ENCODE assay signal across 9 cellular contexts in the genomic region with DNA sequence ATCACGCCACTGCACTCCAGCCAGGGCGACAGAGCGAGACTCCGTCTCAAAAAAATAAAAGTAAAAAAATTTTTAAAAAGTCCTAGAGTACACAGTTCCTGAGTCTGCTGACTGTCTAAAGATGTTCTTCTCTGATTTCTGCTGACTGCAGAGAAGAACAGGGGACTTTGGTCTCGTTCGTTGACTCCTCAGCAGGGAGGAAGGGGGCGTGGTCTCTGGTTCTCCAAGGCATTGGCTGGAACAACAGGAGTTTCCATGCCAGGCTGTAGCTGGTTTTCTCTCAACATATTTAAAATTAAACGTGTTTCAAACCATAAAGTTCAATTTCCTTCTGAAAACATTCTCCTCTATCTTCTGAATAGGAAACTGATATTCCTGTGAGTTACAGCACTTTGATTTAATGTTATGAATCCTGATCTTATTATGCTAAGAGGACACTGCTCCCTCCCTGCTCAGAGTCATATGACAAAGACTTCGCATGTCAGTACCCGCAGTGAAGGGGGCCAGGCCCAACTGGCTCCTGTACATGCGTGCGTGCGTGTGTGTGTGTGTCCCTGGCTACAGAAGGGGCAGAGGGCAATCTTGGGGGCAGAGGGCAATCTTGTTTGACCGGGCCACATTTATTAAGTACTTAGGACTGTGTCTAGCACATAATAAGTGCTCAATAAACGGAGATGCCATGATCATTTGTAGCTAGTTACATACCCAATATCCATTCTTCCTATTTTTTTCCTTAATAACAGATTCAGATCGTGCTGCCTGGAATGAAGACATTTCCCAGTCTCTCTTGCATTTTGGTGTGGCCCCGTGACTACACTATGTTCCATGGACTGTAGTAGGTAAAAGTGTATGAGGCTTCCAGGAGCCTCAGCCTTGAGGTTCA. TPM values are rescaled to one million over a fixed set of nuclear protein-coding genes. Genes with fewer than 3 reads are reported as not detected.
DNase-seq lines count a peak whose midpoint lies in the region; ATAC-seq and TF ChIP-seq lines count a peak whose summit lies in the region.
"Had no signal": no experiment of that assay in that cellular context is flagged by ENCODE, and none has a peak within 500 bp of the region (broad histone marks: within the 10 kb centered on the region; RNA-seq: fewer than 3 reads in every experiment).

No MANE protein-coding gene starts in this region.

- no peaks in the 10 kb centered on the region for H3K27me3 ChIP-seq in duodenal mucosa (ENCODE audit: control insufficient read depth in 1 of 2, insufficient read depth in 2 of 2, low read length in 2 of 2)
- H3K27me3 ChIP-seq in naive thymus-derived CD4-positive, alpha-beta T cell (ENCODE audit: control insufficient read depth in 2 of 2, insufficient read depth in 2 of 2, low read length in 2 of 2): no peaks in the 10 kb centered on the region

- POLR2A ChIA-PET in HEK293 (lab: Yijun Ruan, JAX): no interaction called here
- POLR2A ChIA-PET in naive thymus-derived CD4-positive, alpha-beta T cell (lab: Charles Lee): interaction anchor here (0.6 to 0.8 kb wide), 2 partner anchors 56 to 452 kb away, joined by 3 read pairs; no protein-coding TSS in a partner anchor

- no peak overlapping the region for H3K27ac ChIP-seq in HEK293 (ENCODE audit: extremely low read depth, low read depth, low read length)
- peak overlapping the region; percentile 42 for H3K27ac ChIP-seq in duodenal mucosa (ENCODE audit: low read depth, low read length)
- no peak overlapping the region for H3K27ac ChIP-seq in naive thymus-derived CD4-positive, alpha-beta T cell (ENCODE audit: low read depth, low read length)

- peak overlapping the region in 5 of 9 donors; percentile 32 to 89 (median 43) for H3K27ac Mint-ChIP-seq in naive thymus-derived CD4-positive, alpha-beta T cell

- no peaks in the 10 kb centered on the region for H3K4me1 ChIP-seq in HEK293 (ENCODE audit: control insufficient read depth, insufficient read depth, low read length)
- H3K4me1 ChIP-seq in duodenal mucosa (ENCODE audit: control insufficient read depth in 1 of 2, insufficient read depth in 2 of 2, low read length in 2 of 2): peaks cover 29 to 37% of the 10 kb centered on the region in 2 donors
- peaks cover 2 to 20% of the 10 kb centered on the region in 2 donors for H3K4me1 ChIP-seq in naive thymus-derived CD4-positive, alpha-beta T cell (ENCODE audit: control insufficient read depth in 2 of 2, insufficient read depth in 2 of 2, low read length in 2 of 2)

- H3K4me3 Mint-ChIP-seq in naive thymus-derived CD4-positive, alpha-beta T cell: no peak overlapping the region
- H3K4me3 Mint-ChIP-seq: activated T-helper 1 cell treated with anti-CD3 and anti-CD28 coated beads, Interleukin-12 subunit alpha, Interleukin-12 subunit beta, Interleukin-2, Interleukin-4 antibody, amounts not matched to agents 30 ng/mL and 10 ng/mL and 1 ng/mL, durations not matched to agents 14 hours and 24 hours and 36 hours had no signal

- no peaks in the 10 kb centered on the region for H3K36me3 ChIP-seq in HEK293 (ENCODE audit: control insufficient read depth in 2 of 2, insufficient read depth in 1 of 2, low read length in 2 of 2)
- H3K36me3 ChIP-seq in duodenal mucosa (ENCODE audit: control insufficient read depth in 1 of 2, insufficient read depth in 2 of 2, low read length in 2 of 2): no peaks in the 10 kb centered on the region
- H3K36me3 ChIP-seq in naive thymus-derived CD4-positive, alpha-beta T cell (ENCODE audit: control insufficient read depth in 2 of 3, insufficient read depth in 3 of 3, low read length in 3 of 3): no peaks in the 10 kb centered on the region

- peaks cover 3 to 26% (median 20%) of the 10 kb centered on the region in 7 donors for H3K4me1 Mint-ChIP-seq in naive thymus-derived CD4-positive, alpha-beta T cell

- no peaks in the 10 kb centered on the region for H3K36me3 Mint-ChIP-seq in naive thymus-derived CD4-positive, alpha-beta T cell

- H3K9me3 ChIP-seq in HEK293 (ENCODE audit: control insufficient read depth, insufficient read depth, low read depth, low read length) (no peaks in the 10 kb centered on the region), duodenal mucosa (ENCODE audit: control insufficient read depth in 1 of 2, low read length in 2 of 2) (no peaks in the 10 kb centered on the region)
- H3K9me3 ChIP-seq in naive thymus-derived CD4-positive, alpha-beta T cell (ENCODE audit: control insufficient read depth in 2 of 3, low read length in 3 of 3): no peaks in the 10 kb centered on the region

- no peak for TF ChIP-seq CTCF in HEK293 (tag by site-specific recombination; IDR thresholded peaks at IDR 0.05)

- peak overlapping the region in 1 of 2 donors; percentile 2 for H3K9ac ChIP-seq in duodenal mucosa (ENCODE audit: low read depth in 1 of 2, low read length in 2 of 2)

- CTCF ChIA-PET in HEK293 (lab: Yijun Ruan, JAX): interaction anchor here (0.6 to 1.8 kb wide), 3 partner anchors 10 to 595 kb away, joined by 3 to 12 read pairs (median 4); no protein-coding TSS in a partner anchor
- CTCF ChIA-PET in naive thymus-derived CD4-positive, alpha-beta T cell (lab: Charles Lee): interaction anchor here (0.8 to 1.1 kb wide), 2 partner anchors 10 kb away, joined by 3 to 5 read pairs; no protein-coding TSS in a partner anchor

- intact Hi-C loops in naive thymus-derived CD4-positive, alpha-beta T cell (cut with micrococcal nuclease): no loop called here

- ATAC-seq in naive thymus-derived CD4-positive, alpha-beta T cell: no peak
- ATAC-seq in GM18498 (IDR thresholded peaks at IDR 0.05; ENCODE audit: unreplicated experiment): no peak

- H3K9me3 Mint-ChIP-seq in naive thymus-derived CD4-positive, alpha-beta T cell: no peaks in the 10 kb centered on the region
- H3K9me3 Mint-ChIP-seq: activated T-helper 1 cell treated with anti-CD3 and anti-CD28 coated beads, Interleukin-12 subunit alpha, Interleukin-12 subunit beta, Interleukin-2, Interleukin-4 antibody, amounts not matched to agents 30 ng/mL and 10 ng/mL and 1 ng/mL, durations not matched to agents 14 hours and 24 hours and 36 hours had no signal

- H3K4me3 ChIP-seq in HEK293 (ENCODE audit: low read depth, low read length) (no peak overlapping the region), duodenal mucosa (ENCODE audit: low read depth in 1 of 2, low read length in 2 of 2) (no peak overlapping the region)
- no peak overlapping the region for H3K4me3 ChIP-seq in naive thymus-derived CD4-positive, alpha-beta T cell (ENCODE audit: low read length)

- no peaks in the 10 kb centered on the region for H3K27me3 Mint-ChIP-seq in naive thymus-derived CD4-positive, alpha-beta T cell

- DNase-seq in Ammon's horn (ENCODE audit: low spot score) (peak; percentile 20), superior temporal gyrus (ENCODE audit: extremely low spot score) (no peak), SIG-M5 treated with dmso at 0.1 percent for 504 hours (lab: John Stamatoyannopoulos, UW; ENCODE audit: unreplicated experiment) (no peak)
- no peak for DNase-seq in naive thymus-derived CD4-positive, alpha-beta T cell

TF ChIP-seq in HEK293, 187 proteins besides CTCF, POLR2A, EP300 and RAD21:
- no peak for TF ChIP-seq HOXC10 (CRISPR knock-in tag; IDR thresholded peaks at IDR 0.05)
- peak; percentile 82 for TF ChIP-seq KLF10 (tag by site-specific recombination; IDR thresholded peaks at IDR 0.05)
- TF ChIP-seq ZNF768 (tag by site-specific recombination; IDR thresholded peaks at IDR 0.05): no peak
- peak; percentile 63 for TF ChIP-seq ZNF664 (tag by site-specific recombination; IDR thresholded peaks at IDR 0.05)
- 0 out of 2 replicates have a peak, but pooled peaks have one; percentile 38 for TF ChIP-seq KLF9 (tag by site-specific recombination; IDR thresholded peaks at IDR 0.05; ENCODE audit: low read depth)
- TF ChIP-seq KLF8 (tag by site-specific recombination; IDR thresholded peaks at IDR 0.05): no peak
- TF ChIP-seq ZNF211 (tag by site-specific recombination; IDR thresholded peaks at IDR 0.05; ENCODE audit: low read depth): no peak
- TF ChIP-seq ZNF404 (tag by site-specific recombination; IDR thresholded peaks at IDR 0.05): no peak
- TF ChIP-seq, protein P1, sequence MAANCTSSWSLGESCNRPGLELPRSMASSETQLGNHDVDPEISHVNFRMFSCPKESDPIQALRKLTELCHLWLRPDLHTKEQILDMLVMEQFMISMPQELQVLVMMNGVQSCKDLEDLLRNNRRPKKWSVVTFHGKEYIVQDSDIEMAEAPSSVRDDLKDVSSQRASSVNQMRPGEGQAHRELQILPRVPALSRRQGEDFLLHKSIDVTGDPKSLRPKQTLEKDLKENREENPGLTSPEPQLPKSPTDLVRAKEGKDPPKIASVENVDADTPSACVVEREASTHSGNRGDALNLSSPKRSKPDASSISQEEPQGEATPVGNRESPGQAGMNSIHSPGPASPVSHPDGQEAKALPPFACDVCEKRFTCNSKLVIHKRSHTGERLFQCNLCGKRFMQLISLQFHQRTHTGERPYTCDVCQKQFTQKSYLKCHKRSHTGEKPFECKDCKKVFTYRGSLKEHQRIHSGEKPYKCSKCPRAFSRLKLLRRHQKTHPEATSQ (tag by site-specific recombination; IDR thresholded peaks at IDR 0.05): no peak

RNA-seq across cellular contexts. Expression of a gene that starts 16.5 kb away (rescaled TPM):
- total RNA-seq in naive thymus-derived CD4-positive, alpha-beta T cell: not detected
- not detected for polyA plus RNA-seq in naive thymus-derived CD4-positive, alpha-beta T cell
- total RNA-seq: activated T-helper 1 cell treated with anti-CD3 and anti-CD28 coated beads, Interleukin-12 subunit alpha, Interleukin-12 subunit beta, Interleukin-2, Interleukin-4 antibody, amounts not matched to agents 30 ng/mL and 10 ng/mL and 1 ng/mL, durations not matched to agents 14 hours and 24 hours and 36 hours; pulmonary artery endothelial cell had no signal

RNA-seq across cellular contexts. Expression of a gene that starts 54.4 kb away (rescaled TPM):
- total RNA-seq in naive thymus-derived CD4-positive, alpha-beta T cell: 10 to 100 TPM; 11.8 to 24.2 (median 17.5) TPM
- 10 to 100 TPM; 18.8 to 22.2 TPM for polyA plus RNA-seq in naive thymus-derived CD4-positive, alpha-beta T cell

RNA-seq across cellular contexts. Expression of a gene that starts 57.7 kb away (rescaled TPM):
- total RNA-seq in naive thymus-derived CD4-positive, alpha-beta T cell: 10 to 100 TPM; 34.9 to 51.8 (median 48.2) TPM
- polyA plus RNA-seq in naive thymus-derived CD4-positive, alpha-beta T cell: 10 to 100 TPM; 22.8 to 24.7 TPM
